1 cellular context compared by ENCODE assay signal in the genomic region with DNA sequence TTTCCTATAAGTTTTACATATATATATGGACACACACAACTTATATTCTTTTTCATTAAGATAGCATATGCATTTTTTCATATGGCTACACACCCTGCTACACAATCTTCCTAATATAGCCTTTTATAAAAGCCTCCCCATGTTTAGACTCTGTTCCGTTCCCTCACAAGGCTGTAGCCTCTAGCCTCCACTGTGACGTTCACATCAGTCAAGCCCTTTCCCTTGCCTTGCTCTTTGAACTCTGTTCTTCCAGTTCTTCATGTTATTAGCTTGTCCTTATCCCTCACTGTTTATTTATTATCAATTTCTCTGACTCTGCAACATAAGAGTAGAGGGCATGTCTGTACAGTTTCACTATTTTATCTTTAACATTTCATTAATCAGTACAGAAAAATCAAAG.
TF ChIP-seq lines count a peak whose summit lies in the region.

No MANE protein-coding gene starts in this region.

TF ChIP-seq in IMR-90, 13 proteins besides CTCF, POLR2A, EP300 and RAD21 (continued from another document):
- TF ChIP-seq RFX5 (IDR thresholded peaks at IDR 0.05; ENCODE audit: low read depth, low read length): no peak
- TF ChIP-seq CHD1 (IDR thresholded peaks at IDR 0.05; ENCODE audit: low read depth, low read length): no peak
- TF ChIP-seq FOS (IDR thresholded peaks at IDR 0.05; ENCODE audit: low read depth, low read length): no peak
- no peak for TF ChIP-seq USF2 (IDR thresholded peaks at IDR 0.05; ENCODE audit: low read depth, low read length)
- no peak for TF ChIP-seq MAFK (IDR thresholded peaks at IDR 0.05; ENCODE audit: low read depth, low read length)
- TF ChIP-seq SMC3 (IDR thresholded peaks at IDR 0.05; ENCODE audit: low read depth, low read length): no peak
- TF ChIP-seq RCOR1 (IDR thresholded peaks at IDR 0.05; ENCODE audit: insufficient replicate concordance, low read length): no peak
